13 cellular contexts compared by ENCODE assay signal in the genomic region with DNA sequence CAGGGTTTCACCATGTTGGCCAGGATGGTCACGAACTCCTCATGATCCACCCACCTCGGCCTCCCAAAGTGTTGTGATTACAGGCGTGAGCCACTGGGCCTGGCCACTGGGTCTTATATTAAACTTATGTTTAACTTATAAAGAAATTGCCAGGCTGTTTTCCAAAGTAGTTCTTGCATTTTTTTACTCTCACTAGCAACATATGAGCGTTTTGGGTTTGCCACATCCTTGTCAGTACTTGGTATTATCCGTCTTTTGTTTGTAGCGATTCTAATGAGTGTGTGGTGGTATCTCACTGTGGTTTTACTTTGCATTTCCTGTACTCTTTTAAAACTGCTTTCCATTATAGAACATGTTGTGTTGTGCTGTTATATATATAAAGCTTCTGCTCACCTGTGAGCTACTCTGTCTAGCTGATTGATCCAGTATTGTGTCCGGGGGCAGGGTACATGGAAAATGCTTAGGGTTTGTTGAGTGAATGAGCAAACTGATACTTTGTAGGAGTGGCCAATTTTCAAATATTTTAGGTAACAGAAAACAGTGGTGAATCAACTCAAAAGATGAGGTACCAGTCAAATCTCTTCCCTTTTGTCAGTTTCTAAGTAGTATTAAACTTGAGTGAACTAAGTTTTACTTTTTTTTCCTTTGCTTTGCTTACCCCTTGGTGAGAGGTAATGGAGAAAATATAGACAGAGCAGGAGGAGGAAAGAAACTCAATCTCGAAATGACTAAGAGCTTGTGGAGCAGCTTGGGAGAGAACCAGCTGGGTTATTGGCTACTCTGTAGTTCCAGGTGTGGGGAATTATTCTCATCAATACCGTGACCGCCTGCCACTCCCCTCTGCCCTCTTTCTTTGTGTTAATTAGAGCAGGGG.
DNase-seq lines count a peak whose midpoint lies in the region; ATAC-seq and TF ChIP-seq lines count a peak whose summit lies in the region.
"Had no signal": no experiment of that assay in that cellular context is flagged by ENCODE, and none has a peak within 500 bp of the region (broad histone marks: within the 10 kb centered on the region; RNA-seq: fewer than 3 reads in every experiment).

No MANE protein-coding gene starts in this region.

- peaks cover 3% of the 10 kb centered on the region for H3K79me1 ChIP-seq in H9 (ENCODE audit: insufficient read depth, low read depth, low read length, poor library complexity, severe bottlenecking)

- CTCF ChIA-PET in activated B cell treated with CpG ODN at 0.5 μM for 24 hours (lab: Charles Lee) = no interaction called here

- H4K8ac ChIP-seq in H9 (replicated peaks; ENCODE audit: insufficient read length, low read depth, low read length) = no peak overlapping the region

- WGBS in H9 (ENCODE audit: extremely low coverage, insufficient read length, low lambda C conversion rate) = no CpG with 5 or more reads among the region's 10 CpGs

- H3K23me2 ChIP-seq in H9 (ENCODE audit: insufficient read length, low read depth, low read length, poor library complexity, severe bottlenecking) = no peaks in the 10 kb centered on the region

- peaks cover under 1% of the 10 kb centered on the region for H3K27me3 Mint-ChIP-seq in H9 (ENCODE audit: low read depth)
- no peaks in the 10 kb centered on the region for H3K27me3 Mint-ChIP-seq in activated B cell treated with CpG ODN at 0.5 μM for 24 hours

- peak; percentile 53 for DNase-seq in GM12864 (ENCODE audit: low read depth)
- DNase-seq in H9 = no peak
- no peak for DNase-seq in activated B cell treated with CpG ODN at 0.5 μM for 24 hours
- no peak for DNase-seq in mucosa of descending colon
- no peak for DNase-seq in Kasumi-1 (lab: John Stamatoyannopoulos, UW)
- DNase-seq in NCI-H524 treated with DMSO at 0.1 percent for 48 hours (lab: John Stamatoyannopoulos, UW) = no peak
- no peak for DNase-seq in ureter (ENCODE audit: low spot score)
- DNase-seq: caudate nucleus, gastrocnemius medialis, mesendoderm, NCI-H1048 had no signal

- POLR2A ChIA-PET in activated B cell treated with CpG ODN at 0.5 μM for 24 hours (lab: Charles Lee) = interaction anchor here (0.7 kb wide), 1 partner anchor 82 kb away, joined by 6 read pairs; no protein-coding TSS in a partner anchor

- TF ChIP-seq CTCF in GM12864 (IDR thresholded peaks at IDR 0.05; ENCODE audit: low read depth, low read length, missing control alignments) = no peak
- TF ChIP-seq CTCF in H9 (conservative IDR thresholded peaks at IDR 0.05) = no peak
- TF ChIP-seq CTCF in activated B cell treated with CpG ODN at 0.5 μM for 24 hours (IDR thresholded peaks at IDR 0.05) = no peak
- no peak for TF ChIP-seq CTCF in mucosa of descending colon (IDR thresholded peaks at IDR 0.05)

- no peaks in the 10 kb centered on the region for H3K79me2 ChIP-seq in H9 (ENCODE audit: insufficient read depth, low read length)

- H3K4me3 Mint-ChIP-seq in H9 = no peak overlapping the region
- H3K4me3 Mint-ChIP-seq in activated B cell treated with CpG ODN at 0.5 μM for 24 hours = no peak overlapping the region

- no peaks in the 10 kb centered on the region for H3K4me1 ChIP-seq in H9 (ENCODE audit: insufficient read depth, low read length)
- H3K4me1 ChIP-seq in mucosa of descending colon (ENCODE audit: low read depth) = no peaks in the 10 kb centered on the region
- H3K4me1 ChIP-seq: gastrocnemius medialis had no signal

- H3K9me3 ChIP-seq in H9 (ENCODE audit: control insufficient read depth, low read depth, low read length) (no peaks in the 10 kb centered on the region), mucosa of descending colon (no peaks in the 10 kb centered on the region)
- H3K9me3 ChIP-seq: gastrocnemius medialis had no signal

- H2BK120ac ChIP-seq in H9 (ENCODE audit: low read depth, low read length, poor library complexity, severe bottlenecking) = no peak overlapping the region

- H3K9me3 Mint-ChIP-seq in H9 (peaks cover 2 to 6% of the 10 kb centered on the region in 2 experiments; a peak in 4 of 5 replicates), activated B cell treated with CpG ODN at 0.5 μM for 24 hours (peaks cover 2% of the 10 kb centered on the region)

- H3K56ac ChIP-seq in H9 (ENCODE audit: insufficient read length, low read depth, low read length) = no peak overlapping the region

- H2BK12ac ChIP-seq in H9 (ENCODE audit: insufficient read length, low read depth, low read length) = no peak overlapping the region

- no peak overlapping the region for H3K4ac ChIP-seq in H9 (ENCODE audit: low read depth, low read length)

- no peak overlapping the region for H3K4me2 ChIP-seq in H9 (ENCODE audit: insufficient read depth, insufficient read length, low read length)

- H4K20me1 ChIP-seq in H9 (ENCODE audit: control insufficient read depth, insufficient read depth, insufficient read length) = no peaks in the 10 kb centered on the region

- peaks cover 4 to 11% (median 7%) of the 10 kb centered on the region in 3 experiments for H3K36me3 Mint-ChIP-seq in H9 (ENCODE audit: insufficient read depth in 1 of 3, low read depth in 3 of 3)
- peaks cover 2% of the 10 kb centered on the region for H3K36me3 Mint-ChIP-seq in activated B cell treated with CpG ODN at 0.5 μM for 24 hours (ENCODE audit: low read depth)

- no peaks in the 10 kb centered on the region for H3K36me3 ChIP-seq in mucosa of descending colon (ENCODE audit: low read depth)
- H3K36me3 ChIP-seq: gastrocnemius medialis had no signal

- no peak overlapping the region for H3K4me3 ChIP-seq in GM12864 (ENCODE audit: low read depth, low read length)
- H3K4me3 ChIP-seq in mucosa of descending colon = no peak overlapping the region
- H3K4me3 ChIP-seq: gastrocnemius medialis had no signal

- no peak overlapping the region for H2AK5ac ChIP-seq in H9 (ENCODE audit: insufficient read length, low read length)

- H3K27me3 ChIP-seq in H9 (ENCODE audit: insufficient read depth, low read length) = no peaks in the 10 kb centered on the region
- H3K27me3 ChIP-seq: gastrocnemius medialis had no signal

- H3K4me1 Mint-ChIP-seq in H9 = peaks cover 12% of the 10 kb centered on the region in 2 experiments
- peaks cover 45% of the 10 kb centered on the region for H3K4me1 Mint-ChIP-seq in activated B cell treated with CpG ODN at 0.5 μM for 24 hours

- ATAC-seq in activated B cell treated with CpG ODN at 0.5 μM for 24 hours (ENCODE audit: low read depth) (peak; percentile 34), mucosa of descending colon (peak; percentile 82), HG03095 (IDR thresholded peaks at IDR 0.05; ENCODE audit: unreplicated experiment) (no peak)
- ATAC-seq: gastrocnemius medialis had no signal

- no peak overlapping the region for H3K14ac ChIP-seq in H9 (ENCODE audit: insufficient read depth, low read length)

- intact Hi-C loops in activated B cell treated with CpG ODN at 0.5 μM for 24 hours (cut with micrococcal nuclease) = no loop called here
- intact Hi-C loops in mucosa of descending colon (cut with DNase I, micrococcal nuclease) = no loop called here

- no peak overlapping the region for H3T11ph ChIP-seq in H9 (ENCODE audit: low read length)

- no peak overlapping the region for H2AFZ ChIP-seq in H9 (ENCODE audit: low read length)

- no peak overlapping the region for H3K9ac ChIP-seq in H9 (ENCODE audit: extremely low read depth, insufficient read length, low read length)

- H2BK5ac ChIP-seq in H9 (ENCODE audit: insufficient read length, low read length) = no peak overlapping the region

- H4K5ac ChIP-seq in H9 (ENCODE audit: insufficient read length, low read depth, low read length) = no peak overlapping the region

- no peak overlapping the region for H2BK15ac ChIP-seq in H9 (ENCODE audit: low read depth, low read length)

- no peak overlapping the region for H3K23ac ChIP-seq in H9 (ENCODE audit: insufficient read length, low read depth, low read length)

- H3K27ac ChIP-seq in H9 (ENCODE audit: insufficient read length, low read depth, low read length) = no peak overlapping the region
- H3K27ac ChIP-seq: gastrocnemius medialis, RWPE1 had no signal

- H3K27ac Mint-ChIP-seq in H9 = peak overlapping the region; percentile 4 to 59 (median 58); a peak in 4 of 7 replicates
- H3K27ac Mint-ChIP-seq in activated B cell treated with CpG ODN at 0.5 μM for 24 hours = peak overlapping the region; percentile 1

- no peak overlapping the region for H3K18ac ChIP-seq in H9 (ENCODE audit: insufficient read length, low read depth, low read length)

- H4K91ac ChIP-seq in H9 (ENCODE audit: insufficient read length, low read depth, low read length) = no peak overlapping the region

- H2BK20ac ChIP-seq in H9 (ENCODE audit: low read depth, low read length, poor library complexity, severe bottlenecking) = no peak overlapping the region
